ENCODE assay signal across 8 cellular contexts in the genomic region with DNA sequence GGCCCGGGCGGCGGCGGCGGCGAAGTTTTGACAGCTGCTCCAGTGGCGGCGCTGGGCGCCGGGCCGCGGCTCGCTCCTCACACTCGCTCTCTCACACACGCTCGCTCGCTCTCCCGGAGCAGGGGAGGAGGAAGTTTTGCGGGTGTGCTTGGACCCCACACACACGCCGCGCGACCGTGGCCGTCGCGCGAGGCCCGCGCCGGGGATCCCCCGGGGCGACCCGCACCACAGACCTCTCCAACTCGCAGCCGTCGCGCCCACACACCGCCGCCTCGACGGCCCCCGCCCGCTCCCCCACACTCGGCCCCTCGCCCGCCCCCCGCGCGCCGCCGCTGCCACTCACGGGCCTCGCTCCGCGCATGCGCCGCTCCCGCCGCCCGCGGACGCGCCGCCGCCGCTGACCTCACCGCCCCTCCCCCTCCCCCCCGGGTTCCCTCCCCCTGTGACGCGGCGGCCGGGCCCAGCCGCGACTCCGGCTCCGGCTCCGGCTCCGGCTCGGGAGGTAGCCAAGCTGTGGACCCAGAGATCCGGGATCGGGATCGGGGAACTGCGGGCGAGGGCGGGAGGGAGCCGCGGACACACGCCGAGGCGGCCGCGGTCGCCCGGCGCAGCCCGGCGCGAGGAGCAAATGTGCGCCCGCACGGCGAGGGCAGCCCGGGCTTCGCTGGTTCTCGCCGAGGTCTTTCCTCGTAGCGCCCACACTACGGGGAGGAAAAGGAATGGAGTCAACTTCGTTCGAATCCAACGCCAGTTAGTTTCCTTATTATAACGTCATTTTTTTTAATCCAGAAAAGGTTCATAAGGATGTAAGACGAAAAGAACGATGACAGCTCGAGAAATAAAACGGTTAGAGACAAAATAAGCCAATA. TPM values are rescaled to one million over a fixed set of nuclear protein-coding genes. Genes with fewer than 3 reads are reported as not detected.
DNase-seq lines count a peak whose midpoint lies in the region; ATAC-seq and TF ChIP-seq lines count a peak whose summit lies in the region.

No MANE protein-coding gene starts in this region.

- H3K9ac ChIP-seq in HUES48 (ENCODE audit: low read depth, low read length): 0 out of 2 replicates have a peak overlapping the region, but pooled peaks have one; percentile 44
- H3K9ac ChIP-seq in OCI-LY1 (ENCODE audit: low read length): peak overlapping the region; percentile 80

- peaks cover 17% of the 10 kb centered on the region for H3K4me1 ChIP-seq in HUES48 (ENCODE audit: control insufficient read depth, insufficient read depth, low read length)
- H3K4me1 ChIP-seq in OCI-LY1 (ENCODE audit: insufficient read depth, low read length, severe bottlenecking): peaks cover 25% of the 10 kb centered on the region
- peaks cover 18% of the 10 kb centered on the region for H3K4me1 ChIP-seq in mucosa of descending colon (ENCODE audit: low read depth)

- in situ Hi-C loops in Caki2 (cut with HindIII; ENCODE audit: low pct_unique_long_range_greater_than_20kb, low sequenced_read_pairs): no loop called here

- H3K27ac ChIP-seq in HUES48 (ENCODE audit: low read depth, low read length) (peak overlapping the region; percentile 90), OCI-LY1 (ENCODE audit: low read depth, low read length, poor library complexity, severe bottlenecking) (peak overlapping the region; percentile 75), epithelial cell of prostate (peak overlapping the region; percentile 89)

- H3K9me3 ChIP-seq in HUES48 (ENCODE audit: control insufficient read depth, insufficient read depth, low read length) (no peaks in the 10 kb centered on the region), OCI-LY1 (ENCODE audit: low read length) (no peaks in the 10 kb centered on the region), mucosa of descending colon (no peaks in the 10 kb centered on the region)

- H3K79me2 ChIP-seq in OCI-LY1 (ENCODE audit: insufficient read depth, low read length): peaks cover 32% of the 10 kb centered on the region

- no peaks in the 10 kb centered on the region for H3K36me3 ChIP-seq in HUES48 (ENCODE audit: control insufficient read depth, insufficient read depth, low read length)
- H3K36me3 ChIP-seq in OCI-LY1 (ENCODE audit: insufficient read depth, low read length): no peaks in the 10 kb centered on the region
- no peaks in the 10 kb centered on the region for H3K36me3 ChIP-seq in mucosa of descending colon (ENCODE audit: low read depth)

- intact Hi-C loops in mucosa of descending colon (cut with DNase I, micrococcal nuclease): no loop called here

- peak overlapping the region; percentile 73 for H3K4me3 ChIP-seq in HUES48 (ENCODE audit: low read depth, low read length)
- peak overlapping the region; percentile 70 for H3K4me3 ChIP-seq in OCI-LY1 (ENCODE audit: low read depth, low read length, poor library complexity, severe bottlenecking)
- H3K4me3 ChIP-seq in mucosa of descending colon: peak overlapping the region; percentile 34

- ATAC-seq in GM21381 (IDR thresholded peaks at IDR 0.05; ENCODE audit: unreplicated experiment) (peak; percentile 49), mucosa of descending colon (peak; percentile 93)

- TF ChIP-seq CTCF in OCI-LY1 (IDR thresholded peaks at IDR 0.05; ENCODE audit: low read length) (no peak), mucosa of descending colon (IDR thresholded peaks at IDR 0.05) (no peak)

- no peaks in the 10 kb centered on the region for H4K20me1 ChIP-seq in OCI-LY1 (ENCODE audit: insufficient read depth, low read length)

- H3K9me2 ChIP-seq in OCI-LY1 (ENCODE audit: low read depth, low read length): no peaks in the 10 kb centered on the region

- no peaks in the 10 kb centered on the region; the same call in 1 of the 2 replicates for H3F3A ChIP-seq in OCI-LY1 (ENCODE audit: insufficient read depth, low read length)

- peak; percentile 84 for DNase-seq in Caki2 (ENCODE audit: low read depth)
- peak; percentile 86 for DNase-seq in activated T-cell treated with anti-CD3 and anti-CD28 coated beads for 4 hours
- DNase-seq in epithelial cell of prostate (ENCODE audit: low read depth, low spot score): peak; percentile 43
- DNase-seq in mucosa of descending colon: peak; percentile 94 to 98 (median 96)
- peak; percentile 82 to 84 for DNase-seq in stimulated activated CD8-positive, alpha-beta memory T cell treated with anti-CD3 and anti-CD28 coated beads, Interleukin-4, amount 100 ng/mL, for 1 hour (ENCODE audit: low read depth in 2 of 2, low spot score in 1 of 2)

- H3K27me3 ChIP-seq in HUES48 (ENCODE audit: control insufficient read depth, insufficient read depth, low read length) (peaks cover 3% of the 10 kb centered on the region; the same call in 1 of the 2 replicates), OCI-LY1 (ENCODE audit: insufficient read depth, low read length) (no peaks in the 10 kb centered on the region)

- peak overlapping the region; percentile 65 for H3K4me2 ChIP-seq in OCI-LY1 (ENCODE audit: low read length)

- H2AFZ ChIP-seq in OCI-LY1 (ENCODE audit: low read length): peak overlapping the region; percentile 13; the same call in 1 of the 2 replicates

RNA-seq across cellular contexts. Expression of a gene that starts 0.7 kb away (rescaled TPM):
- 11.1 and 31.5 TPM in 2 replicates for total RNA-seq in Caki2 (2014; rRNA removed; shearing (Covaris generic); ENCODE audit: low replicate concordance)
- 100 to 1,000 TPM in 2 of 3 donors, 10 to 100 TPM in 1; 79.6 to 121 (median 102) TPM for total RNA-seq in mucosa of descending colon

Comparison
In these comparisons a context has a peak if more than half of its experiments do, and no peak if none do; other contexts are left out.
1. Peak in every context shown above with its lines: DNase-seq, ATAC-seq, H3K4me3 ChIP-seq and H3K27ac ChIP-seq.
2. DNase-seq: peak in every context shown above with its lines; median percentile 96 in mucosa of descending colon; 86 in activated T-cell treated with anti-CD3 and anti-CD28 coated beads for 4 hours; 84 in Caki2; 83 in stimulated activated CD8-positive, alpha-beta memory T cell treated with anti-CD3 and anti-CD28 coated beads, Interleukin-4, amount 100 ng/mL, for 1 hour; 43 in epithelial cell of prostate.